In genomic region chr3:102224171-102224570, GRCh38 we compare ENCODE assay signal across 8 cellular contexts.
DNase-seq lines count a peak whose midpoint lies in the region; ATAC-seq, FAIRE-seq and TF ChIP-seq lines count a peak whose summit lies in the region.

No MANE protein-coding gene starts in this region.

- H3K36me3 ChIP-seq in astrocyte (ENCODE audit: insufficient read depth, low read length), result no peaks in the 10 kb centered on the region
- H3K36me3 ChIP-seq in mesenchymal stem cell (ENCODE audit: control insufficient read depth in 1 of 2, insufficient read depth in 2 of 2, low read depth in 1 of 2, low read length in 2 of 2), result no peaks in the 10 kb centered on the region

- H3K27me3 ChIP-seq in astrocyte (ENCODE audit: insufficient read depth, low read length) (no peaks in the 10 kb centered on the region), mesenchymal stem cell (ENCODE audit: control insufficient read depth in 1 of 2, insufficient read depth in 1 of 2, low read length in 2 of 2) (no peaks in the 10 kb centered on the region)

- H3K27me3 Mint-ChIP-seq in astrocyte (ENCODE audit: low read depth, unreplicated experiment) (no peaks in the 10 kb centered on the region), progenitor cell of endocrine pancreas (no peaks in the 10 kb centered on the region)

- H3K14ac ChIP-seq in mesenchymal stem cell (ENCODE audit: low read length in 2 of 2), result no peak overlapping the region

- peak; percentile 20 for TF ChIP-seq CTCF in astrocyte (IDR thresholded peaks at IDR 0.05; ENCODE audit: insufficient read depth, low read depth, low read length)
- TF ChIP-seq CTCF in progenitor cell of endocrine pancreas (IDR thresholded peaks at IDR 0.05; ENCODE audit: unreplicated experiment), result no peak

- H3K79me2 ChIP-seq in astrocyte (ENCODE audit: insufficient read depth, low read length), result no peaks in the 10 kb centered on the region

- FAIRE-seq in astrocyte (lab: Jason Lieb, UNC), result no peak

- no peak overlapping the region for H4K8ac ChIP-seq in mesenchymal stem cell (ENCODE audit: low read length)

- H2AK5ac ChIP-seq in mesenchymal stem cell (ENCODE audit: low read length, severe bottlenecking), result peak overlapping the region; percentile 94

- H2AFZ ChIP-seq in astrocyte (ENCODE audit: low read depth, low read length) (no peak overlapping the region), mesenchymal stem cell (ENCODE audit: low read depth, low read length) (no peak overlapping the region)

- H3K9me3 Mint-ChIP-seq in astrocyte (ENCODE audit: unreplicated experiment), result peaks cover 5% of the 10 kb centered on the region
- H3K9me3 Mint-ChIP-seq in progenitor cell of endocrine pancreas (ENCODE audit: low read depth), result peaks cover 13% of the 10 kb centered on the region

- H2BK5ac ChIP-seq in mesenchymal stem cell (ENCODE audit: low read depth, low read length, poor library complexity, severe bottlenecking), result peak overlapping the region; percentile 62

- H3K23ac ChIP-seq in mesenchymal stem cell (ENCODE audit: low read length in 2 of 2), result no peak overlapping the region

- H4K91ac ChIP-seq in mesenchymal stem cell (ENCODE audit: low read length), result no peak overlapping the region

- H3K27ac ChIP-seq in astrocyte (ENCODE audit: low read depth, low read length) (no peak overlapping the region), mesenchymal stem cell (ENCODE audit: low read length, poor library complexity, severe bottlenecking) (peak overlapping the region; percentile 29)

- peaks cover 6% of the 10 kb centered on the region for H3K79me1 ChIP-seq in mesenchymal stem cell (replicated peaks; ENCODE audit: low read length, poor library complexity, severe bottlenecking)

- in situ Hi-C loops in G401 (cut with HindIII; ENCODE audit: low sequenced_read_pairs), result no loop called here

- H3K4me2 ChIP-seq in astrocyte (ENCODE audit: low read length) (no peak overlapping the region), mesenchymal stem cell (ENCODE audit: low read length, poor library complexity, severe bottlenecking) (no peak overlapping the region)

- no peak overlapping the region for H2BK120ac ChIP-seq in mesenchymal stem cell (ENCODE audit: low read depth, low read length)

- peak overlapping the region in 1 of 2 experiments; percentile 8 for H3K18ac ChIP-seq in mesenchymal stem cell (ENCODE audit: low read depth in 1 of 2, low read length in 2 of 2)

- H3K27ac Mint-ChIP-seq in astrocyte (ENCODE audit: unreplicated experiment) (no peak overlapping the region), progenitor cell of endocrine pancreas (no peak overlapping the region)

- H3K4me1 Mint-ChIP-seq in astrocyte (ENCODE audit: low read depth, unreplicated experiment) (peaks cover 8% of the 10 kb centered on the region), progenitor cell of endocrine pancreas (ENCODE audit: low read depth) (peaks cover 11% of the 10 kb centered on the region)

- ATAC-seq in HG03095 (IDR thresholded peaks at IDR 0.05; ENCODE audit: unreplicated experiment), result peak; percentile 65

- H3K4me3 Mint-ChIP-seq in astrocyte (ENCODE audit: unreplicated experiment) (no peak overlapping the region), progenitor cell of endocrine pancreas (ENCODE audit: low read depth) (no peak overlapping the region)

- no peak overlapping the region for H2BK15ac ChIP-seq in mesenchymal stem cell (ENCODE audit: low read depth, poor library complexity, severe bottlenecking)

- H2BK12ac ChIP-seq in mesenchymal stem cell (ENCODE audit: low read length in 2 of 2), result no peak overlapping the region

- H3K4me1 ChIP-seq in astrocyte (ENCODE audit: insufficient read depth, low read length), result no peaks in the 10 kb centered on the region
- no peaks in the 10 kb centered on the region for H3K4me1 ChIP-seq in mesenchymal stem cell (ENCODE audit: control insufficient read depth, insufficient read depth, low read depth, low read length)

- H3K9me3 ChIP-seq in astrocyte (ENCODE audit: insufficient read depth, low read depth, low read length) (no peaks in the 10 kb centered on the region), mesenchymal stem cell (ENCODE audit: control insufficient read depth, low read length) (no peaks in the 10 kb centered on the region)

- no peak overlapping the region for H3K4me3 ChIP-seq in astrocyte (ENCODE audit: insufficient read depth, low read depth, low read length)
- H3K4me3 ChIP-seq in mesenchymal stem cell (ENCODE audit: insufficient read depth in 1 of 2, low read depth in 1 of 2, low read length in 2 of 2), result no peak overlapping the region

- H3K36me3 Mint-ChIP-seq in astrocyte (ENCODE audit: low read depth, unreplicated experiment), result no peaks in the 10 kb centered on the region
- no peaks in the 10 kb centered on the region for H3K36me3 Mint-ChIP-seq in progenitor cell of endocrine pancreas (ENCODE audit: insufficient read depth)

- WGBS in mesenchymal stem cell, result 100% methylated on average over 2 of the region's 3 CpGs

- peak; percentile 52 for DNase-seq in ELR (ENCODE audit: low read depth)
- peak; percentile 25 for DNase-seq in astrocyte (ENCODE audit: low read depth)
- peak; percentile 20 for DNase-seq in mesenchymal stem cell
- no peak for DNase-seq in G401 (ENCODE audit: low spot score)
- DNase-seq in NCI-H510A treated with DMSO at 0.1 percent for 48 hours (lab: John Stamatoyannopoulos, UW), result no peak
- no peak for DNase-seq in progenitor cell of endocrine pancreas (ENCODE audit: low spot score, unreplicated experiment)
- DNase-seq in activated CD4-positive, CD25-positive, alpha-beta regulatory T cell treated with anti-CD3 and anti-CD28 coated beads, Interleukin-2, amount 50 U/mL, for 72 hours, result no peak

- H4K20me1 ChIP-seq in astrocyte (ENCODE audit: insufficient read depth, low read length), result no peaks in the 10 kb centered on the region

- H3K4ac ChIP-seq in mesenchymal stem cell (ENCODE audit: low read depth in 1 of 2, low read length in 2 of 2), result no peak overlapping the region

- H3K9ac ChIP-seq in astrocyte (ENCODE audit: low read length) (no peak overlapping the region), mesenchymal stem cell (ENCODE audit: low read length) (no peak overlapping the region)

Comparison
In these comparisons a context has a peak if more than half of its experiments do, and no peak if none do; other contexts are left out.
1. DNase-seq: peak in ELR (single experiment), astrocyte (single experiment) and mesenchymal stem cell (single experiment); none in G401 (single experiment), NCI-H510A treated with DMSO at 0.1 percent for 48 hours (single experiment), progenitor cell of endocrine pancreas (single experiment) and activated CD4-positive, CD25-positive, alpha-beta regulatory T cell treated with anti-CD3 and anti-CD28 coated beads, Interleukin-2, amount 50 U/mL, for 72 hours (single experiment).